In the genomic region with DNA sequence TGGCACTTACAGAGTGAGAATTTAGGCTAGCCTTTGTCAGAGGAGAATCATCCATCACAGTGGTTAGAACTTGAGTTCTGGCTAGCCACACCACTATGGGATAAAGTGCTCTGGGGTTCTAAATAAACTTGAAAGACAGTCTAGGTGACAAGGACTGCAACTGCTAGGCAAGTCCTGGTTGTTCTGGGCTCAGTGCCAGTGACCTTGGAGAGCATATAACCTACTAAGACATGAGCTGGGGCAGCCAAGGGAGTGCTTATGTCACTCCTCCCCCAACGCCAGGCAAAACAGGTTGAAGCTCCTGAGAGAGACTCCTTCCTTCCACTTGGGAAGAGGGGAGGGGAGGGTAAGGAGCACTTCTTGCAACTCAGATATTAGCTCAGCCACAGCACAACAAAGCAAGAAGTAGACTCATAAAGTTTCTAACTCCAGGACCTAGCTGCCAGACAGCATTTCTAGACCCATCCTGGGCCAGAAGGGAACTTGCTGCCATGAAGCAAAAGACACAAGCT, we compare ENCODE assay signal across 17 cellular contexts.
A peak's percentile ranks its signal among the peaks of the same experiment; 100 is the strongest.
DNase-seq lines count a peak whose midpoint lies in the region; ATAC-seq and TF ChIP-seq lines count a peak whose summit lies in the region.
"Had no signal": no experiment of that assay in that cellular context is flagged by ENCODE, and none has a peak within 500 bp of the region (broad histone marks: within the 10 kb centered on the region; RNA-seq: fewer than 3 reads in every experiment).

No MANE protein-coding gene starts in this region.

- no peak overlapping the region for H2BK5ac ChIP-seq in neuronal stem cell (ENCODE audit: low read length)

- H3K79me2 ChIP-seq in HCT116 (ENCODE audit: insufficient read depth, low read length) = no peaks in the 10 kb centered on the region

- H2AFZ ChIP-seq in HCT116 (ENCODE audit: low read depth, low read length, poor library complexity, severe bottlenecking) = no peak overlapping the region
- peak overlapping the region; percentile 68 for H2AFZ ChIP-seq in neuronal stem cell (ENCODE audit: low read length)

- H3K4me1 ChIP-seq in HCT116 (ENCODE audit: control insufficient read depth in 1 of 2, insufficient read depth in 2 of 2, low read length in 2 of 2) = no peaks in the 10 kb centered on the region
- H3K4me1 ChIP-seq in adrenal gland (replicated peaks in 1 of 2) = no peaks in the 10 kb centered on the region
- peaks cover 0 to 8% of the 10 kb centered on the region in 2 donors for H3K4me1 ChIP-seq in neuronal stem cell (ENCODE audit: control insufficient read depth in 2 of 2, insufficient read depth in 1 of 2, low read depth in 1 of 2, low read length in 2 of 2)
- H3K4me1 ChIP-seq: A549, SJCRH30 had no signal

- 22 to 60% (median 42%) methylated on average over 1 of the region's 1 CpG for WGBS in adrenal gland, 4 donors
- WGBS in neuronal stem cell (ENCODE audit: extremely low coverage in 2 of 2, insufficient read length in 2 of 2, insufficient replicate concordance in 1 of 2), 2 donors = no CpG with 5 or more reads among the region's 1 CpG

- H2BK15ac ChIP-seq in neuronal stem cell (ENCODE audit: low read length) = no peak overlapping the region

- intact Hi-C loops in HCT116 (cut with micrococcal nuclease) = no loop called here
- intact Hi-C loops in adrenal gland (cut with DNase I) = no loop called here

- no peak overlapping the region for H4K91ac ChIP-seq in neuronal stem cell (ENCODE audit: low read depth, low read length, poor library complexity)

- no peak for TF ChIP-seq CTCF in HCT116 (IDR thresholded peaks at IDR 0.05 in 2 of 3, conservative IDR thresholded peaks at IDR 0.05 in 1 of 3; ENCODE audit: borderline replicate concordance in 1 of 3, insufficient read depth in 1 of 3, low read depth in 2 of 3, low read length in 2 of 3)
- no peak for TF ChIP-seq CTCF in adrenal gland (IDR thresholded peaks at IDR 0.05)

- TF ChIP-seq POLR2A in HCT116 (IDR thresholded peaks at IDR 0.05; ENCODE audit: borderline replicate concordance, extremely low read depth, insufficient read depth, insufficient read length) = no peak
- TF ChIP-seq POLR2A in adrenal gland (IDR thresholded peaks at IDR 0.05) = no peak

- no peaks in the 10 kb centered on the region for H3K79me1 ChIP-seq in neuronal stem cell (ENCODE audit: low read depth, low read length)

- H3K9me3 ChIP-seq in HCT116 (ENCODE audit: control insufficient read depth in 1 of 2, insufficient read depth in 1 of 2, low read depth in 1 of 2, low read length in 2 of 2) (no peaks in the 10 kb centered on the region; a peak in 1 of 4 replicates), adrenal gland (replicated peaks in 1 of 3) (no peaks in the 10 kb centered on the region), neuronal stem cell (replicated peaks in 1 of 2; ENCODE audit: control insufficient read depth in 2 of 2, insufficient read depth in 1 of 2, low read depth in 1 of 2, low read length in 2 of 2) (no peaks in the 10 kb centered on the region)
- H3K9me3 ChIP-seq: SJCRH30 had no signal

- POLR2A ChIA-PET in HCT116 (lab: Charles Lee) = no interaction called here

- DNase-seq in NCI-H82 (lab: John Stamatoyannopoulos, UW) (peak; percentile 18), NCI-H82 treated with DMSO at 0.1 percent for 48 hours (lab: John Stamatoyannopoulos, UW; ENCODE audit: unreplicated experiment) (no peak), HCT116 (ENCODE audit: low read depth, low spot score) (no peak), adrenal gland (peak; percentile 34 to 60 (median 50)), neuronal stem cell (ENCODE audit: low spot score) (no peak), occipital lobe (lab: John Stamatoyannopoulos, UW) (no peak)
- DNase-seq in central memory CD4-positive, alpha-beta T cell = no peak
- DNase-seq: MG63, NCI-H1092 treated with DMSO at 0.1 percent for 48 hours, NCI-H2029, NCI-H748 treated with DMSO at 0.1 percent for 48 hours, SJCRH30, SW 1271 had no signal

- no peak overlapping the region for H3K4ac ChIP-seq in neuronal stem cell (ENCODE audit: low read length)

- no peak for TF ChIP-seq RAD21 in HCT116 (IDR thresholded peaks at IDR 0.05; ENCODE audit: low read depth)

- CTCF ChIA-PET in HCT116 (lab: Charles Lee) = no interaction called here

- H3K9ac ChIP-seq in HCT116 (ENCODE audit: low read length) (no peak overlapping the region), neuronal stem cell (ENCODE audit: low read depth, low read length, poor library complexity) (no peak overlapping the region)
- H3K9ac ChIP-seq: KMS-11 had no signal

- H3K27ac ChIP-seq in HCT116 (ENCODE audit: low read depth, low read length) (no peak overlapping the region), adrenal gland (no peak overlapping the region), neuronal stem cell (replicated peaks; ENCODE audit: low read length) (no peak overlapping the region)
- H3K27ac ChIP-seq: A549, KMS-11, SJCRH30 had no signal

- RAD21 ChIA-PET in HCT116 (lab: Charles Lee; ENCODE audit: low non-redundant PET in 1 of 2, low total read pairs in 2 of 2, uncharacterized antibody in 2 of 2, unreplicated experiment in 2 of 2) = no interaction called here

- H3K27me3 ChIP-seq in HCT116 (ENCODE audit: insufficient read depth, low read length) (no peaks in the 10 kb centered on the region), adrenal gland (no peaks in the 10 kb centered on the region), neuronal stem cell (ENCODE audit: control insufficient read depth in 3 of 3, insufficient read depth in 3 of 3, low read depth in 1 of 3, low read length in 3 of 3) (no peaks in the 10 kb centered on the region)
- H3K27me3 ChIP-seq: MG63, SJCRH30 had no signal

- H4K20me1 ChIP-seq in HCT116 (ENCODE audit: insufficient read depth) = no peaks in the 10 kb centered on the region

- no peak overlapping the region for H3K18ac ChIP-seq in neuronal stem cell (ENCODE audit: low read length)

- H4K8ac ChIP-seq in neuronal stem cell (ENCODE audit: low read depth, low read length) = no peak overlapping the region

- no peak overlapping the region for H2BK120ac ChIP-seq in neuronal stem cell (ENCODE audit: low read depth, low read length)

- no peak overlapping the region for H3K14ac ChIP-seq in neuronal stem cell (ENCODE audit: low read length)

- no peak overlapping the region for H2BK12ac ChIP-seq in neuronal stem cell (ENCODE audit: low read length)

- no peak overlapping the region for H3K4me2 ChIP-seq in HCT116 (ENCODE audit: low read length)
- H3K4me2 ChIP-seq in neuronal stem cell (ENCODE audit: insufficient read depth, low read length, poor library complexity, severe bottlenecking) = no peak overlapping the region
- H3K4me2 ChIP-seq: A549, KMS-11 had no signal

- no TSS peak for BruUV-seq in HCT116 (replicated peaks; lab: Mats Ljungman, UMichigan)

- ATAC-seq in HCT116 (no peak), HG02884 (IDR thresholded peaks at IDR 0.05; ENCODE audit: unreplicated experiment) (no peak)
- ATAC-seq: A549, HepG2 had no signal

- no peaks in the 10 kb centered on the region for H3K9me2 ChIP-seq in HCT116 (ENCODE audit: insufficient read depth)

- no peaks in the 10 kb centered on the region; a peak in 1 of 4 replicates for H3K36me3 ChIP-seq in HCT116 (ENCODE audit: control insufficient read depth in 1 of 2, insufficient read depth in 2 of 2, low read length in 2 of 2)
- H3K36me3 ChIP-seq in adrenal gland (replicated peaks in 1 of 2) = no peaks in the 10 kb centered on the region
- no peaks in the 10 kb centered on the region for H3K36me3 ChIP-seq in neuronal stem cell (replicated peaks in 1 of 2; ENCODE audit: control insufficient read depth in 2 of 2, insufficient read depth in 2 of 2, low read length in 2 of 2)
- H3K36me3 ChIP-seq: MG63, SJCRH30 had no signal

- H3K4me3 ChIP-seq in HCT116 (replicated peaks in 1 of 2; ENCODE audit: low read depth in 1 of 2, low read length in 2 of 2) (no peak overlapping the region), adrenal gland (no peak overlapping the region), neuronal stem cell (ENCODE audit: low read length in 2 of 2) (no peak overlapping the region)
- H3K4me3 ChIP-seq: A549, MG63, SJCRH30 had no signal

- no peak overlapping the region for H3K23ac ChIP-seq in neuronal stem cell (ENCODE audit: low read depth, low read length, poor library complexity)

- H2AK5ac ChIP-seq in neuronal stem cell (ENCODE audit: low read depth, low read length) = no peak overlapping the region

TF ChIP-seq in HCT116, 20 proteins besides CTCF, POLR2A, EP300 and RAD21:
- TF ChIP-seq CEBPB (IDR thresholded peaks at IDR 0.05; ENCODE audit: low read depth) (no peak), TCF7L2 (IDR thresholded peaks at IDR 0.05; ENCODE audit: borderline replicate concordance, extremely low read depth, insufficient read depth, insufficient read length) (peak; percentile 27), EZH2 (IDR thresholded peaks at IDR 0.05) (no peak)

Comparison
In these comparisons a context has a peak if more than half of its experiments do, and no peak if none do; other contexts are left out.
1. DNase-seq: peak in NCI-H82 (single experiment) and adrenal gland (7 of 7); none in NCI-H82 treated with DMSO at 0.1 percent for 48 hours (single experiment), HCT116 (single experiment), neuronal stem cell (single experiment), central memory CD4-positive, alpha-beta T cell (single experiment) and occipital lobe (single experiment).